ENCODE assay signal across 9 cellular contexts in the genomic region with DNA sequence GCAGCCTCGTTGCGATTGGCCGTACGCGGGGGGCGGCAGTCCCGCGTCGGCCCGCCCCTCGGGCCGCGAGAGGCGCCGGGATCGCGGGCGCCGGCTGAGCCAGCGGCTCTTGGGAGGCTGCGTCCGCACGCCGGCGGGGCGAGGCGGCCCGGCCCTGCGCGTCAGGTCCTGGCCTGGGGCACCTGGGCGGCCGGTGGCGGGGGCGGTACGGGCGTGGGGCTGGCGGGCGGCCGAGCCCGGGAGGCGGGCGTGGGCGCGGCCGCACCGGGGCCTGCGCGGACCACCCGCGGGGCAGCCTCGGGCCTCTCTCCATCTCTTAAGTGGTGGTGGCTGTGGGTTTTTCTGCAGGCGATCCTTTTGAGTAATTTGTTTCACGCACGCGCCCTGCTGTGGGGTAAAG. TPM values are rescaled to one million over a fixed set of nuclear protein-coding genes. Genes with fewer than 3 reads are reported as not detected.
A peak's percentile ranks its signal among the peaks of the same experiment; 100 is the strongest.
DNase-seq lines count a peak whose midpoint lies in the region; TF ChIP-seq lines count a peak whose summit lies in the region.
"Not testable (repeated sequence)": the region's sequence is repeated elsewhere in the genome, so short reads cannot be mapped to it uniquely, and the experiment has no call there.
"Had no signal": no experiment of that assay in that cellular context is flagged by ENCODE, and none has a peak within 500 bp of the region (broad histone marks: within the 10 kb centered on the region; RNA-seq: fewer than 3 reads in every experiment).

No MANE protein-coding gene starts in this region.

- H3K27ac Mint-ChIP-seq in brain (peak overlapping the region; percentile 64 to 94 (median 91)), glutamatergic neuron (ENCODE audit: unreplicated experiment) (peak overlapping the region; percentile 93)

- not testable (repeated sequence) for H3K9me3 Mint-ChIP-seq in brain; glutamatergic neuron (ENCODE audit: unreplicated experiment)

- not testable (repeated sequence) for H3K27ac ChIP-seq in mesodermal cell (ENCODE audit: low read depth, low read length, severe bottlenecking)

- H3K4me3 ChIP-seq in LNCaP clone FGC (ENCODE audit: low read depth, low read length) (peak overlapping the region; percentile 59), mesodermal cell (ENCODE audit: extremely low read depth, insufficient read depth, low read length, poor library complexity, severe bottlenecking) (peak overlapping the region; percentile 35)

- DNase-seq in AG20443 (ENCODE audit: low spot score) (peak; percentile 14), GM19238 (ENCODE audit: insufficient read length, low spot score) (peak; percentile 26), LNCaP clone FGC (ENCODE audit: low read depth) (peak; percentile 2), glutamatergic neuron (peak; percentile 55)
- peak; percentile 16 for DNase-seq in activated CD4-positive, alpha-beta T cell treated with anti-CD3 and anti-CD28 coated beads, Interleukin-2, amount 50 U/mL, for 1 hour
- DNase-seq in stimulated activated CD4-positive, alpha-beta T cell treated with anti-CD3 and anti-CD28 coated beads, Interleukin-2, amount 100 ng/mL, for 48 hours = peak; percentile 7 to 30

- H3K9me3 ChIP-seq in mesodermal cell (ENCODE audit: control insufficient read depth, low read length) = not testable (repeated sequence)

- not testable (repeated sequence) for TF ChIP-seq CTCF in LNCaP clone FGC (IDR thresholded peaks at IDR 0.05; ENCODE audit: control insufficient read depth, extremely low read depth, insufficient read depth); brain (conservative IDR thresholded peaks at IDR 0.05); glutamatergic neuron (IDR thresholded peaks at IDR 0.05; ENCODE audit: partially characterized antibody, unreplicated experiment)

- peaks cover 25% of the 10 kb centered on the region for H3K36me3 Mint-ChIP-seq in brain
- H3K36me3 Mint-ChIP-seq in glutamatergic neuron (ENCODE audit: unreplicated experiment) = not testable (repeated sequence)

- not testable (repeated sequence) for H3K27me3 Mint-ChIP-seq in brain; glutamatergic neuron (ENCODE audit: unreplicated experiment)

- 9 to 11% methylated on average over 13 of the region's 55 CpGs for WGBS in mesodermal cell (ENCODE audit: insufficient coverage in 2 of 2), 2 experiments

- H3K36me3 ChIP-seq in mesodermal cell (ENCODE audit: control insufficient read depth, insufficient read depth, low read length) = peaks cover 20% of the 10 kb centered on the region

- H3K4me3 Mint-ChIP-seq in brain (peak overlapping the region; percentile 89 to 97 (median 97)), glutamatergic neuron (ENCODE audit: unreplicated experiment) (peak overlapping the region; percentile 94)

- H3K4me1 Mint-ChIP-seq in brain = peaks cover 40% of the 10 kb centered on the region
- H3K4me1 Mint-ChIP-seq in glutamatergic neuron (ENCODE audit: low read depth, unreplicated experiment) = peaks cover 29% of the 10 kb centered on the region

- H3K4me1 ChIP-seq in mesodermal cell (ENCODE audit: control insufficient read depth, insufficient read depth, low read length, poor library complexity, severe bottlenecking) = not testable (repeated sequence)

RNA-seq across cellular contexts. Expression of a gene that starts 30.3 kb away (rescaled TPM):
- not detected for polyA plus RNA-seq in brain (ENCODE audit: insufficient read depth, low read depth, low replicate concordance)
- not detected for total RNA-seq in glutamatergic neuron (ENCODE audit: unreplicated experiment)
- polyA plus RNA-seq in mesodermal cell (2013, experiment 1 of 2) = not detected
- not detected for polyA plus RNA-seq in mesodermal cell (2013, experiment 2 of 2)
- total RNA-seq: foreskin keratinocyte had no signal
- polyA plus RNA-seq: foreskin keratinocyte had no signal

RNA-seq across cellular contexts. Expression of a gene that starts 50.9 kb away (rescaled TPM):
- not detected for polyA plus RNA-seq in brain (ENCODE audit: insufficient read depth, low read depth, low replicate concordance)
- not detected for total RNA-seq in glutamatergic neuron (ENCODE audit: unreplicated experiment)
- not detected for polyA plus RNA-seq in mesodermal cell (2013, experiment 1 of 2)
- polyA plus RNA-seq in mesodermal cell (2013, experiment 2 of 2) = not detected
- polyA plus RNA-seq: foreskin keratinocyte had no signal

Comparison
In these comparisons a context has a peak if more than half of its experiments do, and no peak if none do; other contexts are left out.
1. DNase-seq: peak in every context shown above with its lines; median percentile 55 in glutamatergic neuron; 26 in GM19238; 18 in stimulated activated CD4-positive, alpha-beta T cell treated with anti-CD3 and anti-CD28 coated beads, Interleukin-2, amount 100 ng/mL, for 48 hours; 16 in activated CD4-positive, alpha-beta T cell treated with anti-CD3 and anti-CD28 coated beads, Interleukin-2, amount 50 U/mL, for 1 hour; 14 in AG20443; 2 in LNCaP clone FGC.